Comparison of ENCODE assay signal across 29 cellular contexts in the genomic region with DNA sequence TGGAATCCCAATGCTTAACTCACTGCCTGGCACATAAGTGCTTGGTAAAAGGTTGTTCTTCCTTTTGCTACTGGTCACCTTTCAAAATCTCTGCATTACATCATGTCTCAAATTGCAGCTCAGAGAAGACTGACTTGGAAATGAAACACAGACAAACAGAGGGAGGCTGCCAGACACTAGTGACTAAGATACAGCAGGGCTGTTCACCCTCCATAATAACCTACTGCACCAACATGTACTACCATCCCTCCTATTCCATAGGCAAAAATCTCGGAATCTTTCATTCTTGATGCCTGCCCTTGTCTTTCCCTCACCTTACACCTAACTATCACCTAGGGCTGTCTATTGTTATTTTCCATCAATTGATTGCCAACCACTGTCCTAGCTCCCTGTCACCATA.
"Had no signal": no experiment of that assay in that cellular context is flagged by ENCODE, and none has a peak within 500 bp of the region (broad histone marks: within the 10 kb centered on the region; RNA-seq: fewer than 3 reads in every experiment).

No MANE protein-coding gene starts in this region.

- H3K4me1 Mint-ChIP-seq: immature natural killer cell; naive thymus-derived CD8-positive, alpha-beta T cell; stimulated activated effector memory CD8-positive, alpha-beta T cell treated with anti-CD3 and anti-CD28 coated beads, Interleukin-12 subunit alpha, Interleukin-12 subunit beta, amount 100 ng/mL, for 72 hours had no signal

- H3K4me3 Mint-ChIP-seq: immature natural killer cell; mesothelial cell of epicardium; naive thymus-derived CD8-positive, alpha-beta T cell; nephron progenitor cell; neural progenitor cell; stimulated activated effector memory CD8-positive, alpha-beta T cell treated with anti-CD3 and anti-CD28 coated beads, Interleukin-12 subunit alpha, Interleukin-12 subunit beta, amount 100 ng/mL, for 72 hours; stimulated activated naive CD8-positive, alpha-beta T cell treated with anti-CD3 and anti-CD28 coated beads, Interleukin-15, Interleukin-2, amounts not matched to agents 100 ng/mL and 50 ng/mL, for 24 hours had no signal

- H3K9ac ChIP-seq: neural progenitor cell had no signal

- H3K9me3 ChIP-seq: mucosa of descending colon, neutrophil, ovary, right atrium auricular region, right lobe of liver, suprapubic skin, thoracic aorta, tibial artery, upper lobe of right lung had no signal

- H3K27me3 ChIP-seq: neural progenitor cell, neutrophil, ovary, right atrium auricular region, right lobe of liver, spleen, suprapubic skin, tibial artery, upper lobe of right lung had no signal

- H3K4me3 ChIP-seq: left ventricle myocardium inferior, lung, mucosa of descending colon, neural progenitor cell, ovary, right atrium auricular region, right lobe of liver, spleen, suprapubic skin, thoracic aorta, tibial artery, upper lobe of right lung had no signal

- H3K4me1 ChIP-seq: left ventricle myocardium inferior, right atrium auricular region, right lobe of liver, spleen, suprapubic skin, tibial artery, upper lobe of right lung had no signal

- DNase-seq: head of caudate nucleus; hypothalamus; immature natural killer cell; kidney; left ventricle myocardium inferior; mesendoderm; mucosa of descending colon; naive thymus-derived CD8-positive, alpha-beta T cell; nephron progenitor cell; occipital lobe; ovary; right lobe of liver; small intestine; spleen; stimulated activated CD4-positive, alpha-beta T cell treated with anti-CD3 and anti-CD28 coated beads, Interleukin-4, amount 100 ng/mL, for 24 hours; stimulated activated naive CD4-positive, alpha-beta T cell; tibial artery; trophoblast cell; upper lobe of right lung had no signal

- H3K36me3 Mint-ChIP-seq: immature natural killer cell; mesothelial cell of epicardium; neural progenitor cell; stimulated activated effector memory CD8-positive, alpha-beta T cell treated with anti-CD3 and anti-CD28 coated beads, Interleukin-12 subunit alpha, Interleukin-12 subunit beta, amount 100 ng/mL, for 72 hours had no signal

- H3K27me3 Mint-ChIP-seq: stimulated activated naive CD8-positive, alpha-beta T cell treated with anti-CD3 and anti-CD28 coated beads, Interleukin-15, Interleukin-2, amounts not matched to agents 100 ng/mL and 50 ng/mL, for 24 hours had no signal

- H3K36me3 ChIP-seq: left ventricle myocardium inferior, neutrophil, ovary, right atrium auricular region, right lobe of liver, spleen, suprapubic skin, thoracic aorta, tibial artery, upper lobe of right lung had no signal

- H3K4me2 ChIP-seq: neural progenitor cell had no signal

- H3K27ac Mint-ChIP-seq: immature natural killer cell; mesothelial cell of epicardium; naive thymus-derived CD8-positive, alpha-beta T cell; nephron progenitor cell; neural progenitor cell; progenitor cell of endocrine pancreas; stimulated activated effector memory CD8-positive, alpha-beta T cell treated with anti-CD3 and anti-CD28 coated beads, Interleukin-12 subunit alpha, Interleukin-12 subunit beta, amount 100 ng/mL, for 72 hours; stimulated activated naive CD8-positive, alpha-beta T cell treated with anti-CD3 and anti-CD28 coated beads, Interleukin-15, Interleukin-2, amounts not matched to agents 100 ng/mL and 50 ng/mL, for 24 hours had no signal

- H3K27ac ChIP-seq: left ventricle myocardium inferior, neural progenitor cell, neutrophil, ovary, right atrium auricular region, right lobe of liver, spleen, suprapubic skin, thoracic aorta, tibial artery, upper lobe of right lung had no signal

- H3K9me3 Mint-ChIP-seq: nephron progenitor cell had no signal

- H2AFZ ChIP-seq: neural progenitor cell had no signal
